Comparison of ENCODE assay signal across 8 cellular contexts in the genomic region with DNA sequence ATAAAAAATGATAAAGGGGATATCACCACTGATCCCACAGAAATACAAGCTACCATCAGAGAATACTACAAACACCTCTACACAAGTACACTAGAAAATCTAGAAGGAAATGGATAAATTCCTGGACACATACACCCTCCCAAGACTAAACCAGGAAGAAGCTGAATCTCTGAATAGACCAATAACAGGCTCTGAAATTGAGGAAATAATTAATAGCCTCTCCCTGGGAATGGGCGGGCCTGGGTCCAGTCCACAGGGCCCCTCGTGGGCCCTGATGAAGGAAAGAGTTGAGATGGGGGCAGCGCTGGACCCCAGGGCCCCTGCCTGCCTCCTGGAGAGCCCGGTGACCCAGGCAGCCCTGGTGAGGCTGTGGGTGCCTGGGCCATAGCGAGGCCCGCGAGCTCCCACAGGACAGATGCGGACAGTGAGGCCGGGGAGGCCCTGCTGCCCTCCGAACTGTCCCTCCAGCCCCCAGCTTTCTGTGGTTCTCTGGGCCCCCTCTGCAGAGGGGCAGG.
A peak's percentile ranks its signal among the peaks of the same experiment; 100 is the strongest.
DNase-seq lines count a peak whose midpoint lies in the region; ATAC-seq, FAIRE-seq and TF ChIP-seq lines count a peak whose summit lies in the region.
"Not testable (repeated sequence)": the region's sequence is repeated elsewhere in the genome, so short reads cannot be mapped to it uniquely, and the experiment has no call there.

No MANE protein-coding gene starts in this region.

- H3K27ac Mint-ChIP-seq in activated CD4-positive, alpha-beta T cell treated with anti-CD3 and anti-CD28 coated beads for 36 hours: not testable (repeated sequence)

- peaks cover 45% of the 10 kb centered on the region for H3K79me2 ChIP-seq in osteoblast (ENCODE audit: insufficient read depth, low read length)

- H3K9ac ChIP-seq in HUES48 (ENCODE audit: low read depth, low read length) (peak overlapping the region; percentile 44; the same call in 1 of the 2 replicates), iPS-15b (ENCODE audit: low read depth, low read length) (peak overlapping the region; percentile 54)

- not testable (repeated sequence) for DNase-seq in activated CD4-positive, alpha-beta T cell treated with anti-CD3 and anti-CD28 coated beads for 36 hours; coronary artery (ENCODE audit: low spot score); osteoblast (ENCODE audit: insufficient read length, low spot score, missing footprints)
- peak; percentile 29 for DNase-seq in urothelium cell line (ENCODE audit: low spot score)

- H3K36me3 ChIP-seq in HUES48 (ENCODE audit: control insufficient read depth, insufficient read depth, low read length); iPS-15b (ENCODE audit: control insufficient read depth, insufficient read depth, low read length); osteoblast (ENCODE audit: insufficient read depth, low read length): not testable (repeated sequence)

- H2AFZ ChIP-seq in osteoblast (ENCODE audit: low read length): peak overlapping the region; percentile 94

- not testable (repeated sequence) for TF ChIP-seq CTCF in coronary artery (IDR thresholded peaks at IDR 0.05); osteoblast (IDR thresholded peaks at IDR 0.05; ENCODE audit: extremely low read depth, low read depth, low read length)

- POLR2A ChIA-PET in activated CD4-positive, alpha-beta T cell treated with anti-CD3 and anti-CD28 coated beads for 36 hours (lab: Charles Lee): not testable (repeated sequence)

- CTCF ChIA-PET in activated CD4-positive, alpha-beta T cell treated with anti-CD3 and anti-CD28 coated beads for 36 hours (lab: Charles Lee): interaction anchor here (0.7 to 2.9 kb wide), 3 partner anchors 9 to 528 kb away, joined by 4 to 18 read pairs (median 9); no protein-coding TSS in a partner anchor

- ATAC-seq in GM18517 (IDR thresholded peaks at IDR 0.05; ENCODE audit: unreplicated experiment) (peak; percentile 7), HG02588 (IDR thresholded peaks at IDR 0.05; ENCODE audit: unreplicated experiment) (peak; percentile 4)
- ATAC-seq in activated CD4-positive, alpha-beta T cell treated with anti-CD3 and anti-CD28 coated beads for 36 hours: peak; percentile 6

- H3K9me3 ChIP-seq in HUES48 (ENCODE audit: control insufficient read depth, insufficient read depth, low read length); iPS-15b (ENCODE audit: control insufficient read depth, insufficient read depth, low read length); osteoblast (ENCODE audit: low read depth, low read length): not testable (repeated sequence)

- H3K4me3 Mint-ChIP-seq in activated CD4-positive, alpha-beta T cell treated with anti-CD3 and anti-CD28 coated beads for 36 hours: peak overlapping the region; percentile 82

- H3K36me3 Mint-ChIP-seq in activated CD4-positive, alpha-beta T cell treated with anti-CD3 and anti-CD28 coated beads for 36 hours (ENCODE audit: low read depth): not testable (repeated sequence)

- H3K4me1 ChIP-seq in HUES48 (ENCODE audit: control insufficient read depth, insufficient read depth, low read length); iPS-15b (ENCODE audit: control insufficient read depth, insufficient read depth, low read length): not testable (repeated sequence)
- peaks cover 29% of the 10 kb centered on the region for H3K4me1 ChIP-seq in osteoblast (ENCODE audit: insufficient read depth, low read length)

- not testable (repeated sequence) for H3K27me3 ChIP-seq in HUES48 (ENCODE audit: control insufficient read depth, insufficient read depth, low read length); iPS-15b (ENCODE audit: control insufficient read depth, insufficient read depth, low read length); osteoblast (ENCODE audit: insufficient read depth, low read length)

- H3K27ac ChIP-seq in HUES48 (ENCODE audit: low read depth, low read length): not testable (repeated sequence)
- H3K27ac ChIP-seq in coronary artery: peak overlapping the region; percentile 84 to 87
- peak overlapping the region; percentile 91 for H3K27ac ChIP-seq in osteoblast (ENCODE audit: low read depth, low read length)

- H3K4me2 ChIP-seq in osteoblast (ENCODE audit: insufficient read depth, low read length): peak overlapping the region; percentile 81

- not testable (repeated sequence) for H3K27me3 Mint-ChIP-seq in activated CD4-positive, alpha-beta T cell treated with anti-CD3 and anti-CD28 coated beads for 36 hours

- FAIRE-seq in urothelium cell line (lab: Jason Lieb, UNC): not testable (repeated sequence)

- peaks cover 32% of the 10 kb centered on the region for H3K4me1 Mint-ChIP-seq in activated CD4-positive, alpha-beta T cell treated with anti-CD3 and anti-CD28 coated beads for 36 hours

- H3K9me3 Mint-ChIP-seq in activated CD4-positive, alpha-beta T cell treated with anti-CD3 and anti-CD28 coated beads for 36 hours (ENCODE audit: low read depth): not testable (repeated sequence)

- not testable (repeated sequence) for H4K20me1 ChIP-seq in osteoblast (ENCODE audit: insufficient read depth, low read length)

- intact Hi-C loops in activated CD4-positive, alpha-beta T cell treated with anti-CD3 and anti-CD28 coated beads for 36 hours (cut with DNase I, micrococcal nuclease): loop anchor here (1.0 to 5.0 kb wide), 3 partner anchors 7 to 589 kb away; partner anchors contain the start of genes FAM168B (in 1 of the 2) and PLEKHB2 (in 1 of the 2)

- H3K4me3 ChIP-seq in HUES48 (ENCODE audit: low read depth, low read length): peak overlapping the region; percentile 98
- peak overlapping the region; percentile 87 for H3K4me3 ChIP-seq in coronary artery
- peak overlapping the region; percentile 85 for H3K4me3 ChIP-seq in iPS-15b (ENCODE audit: low read depth, low read length)
- peak overlapping the region; percentile 81 for H3K4me3 ChIP-seq in osteoblast (ENCODE audit: insufficient read depth, low read length)
